ENCODE assay signal across 10 cellular contexts in the genomic region with DNA sequence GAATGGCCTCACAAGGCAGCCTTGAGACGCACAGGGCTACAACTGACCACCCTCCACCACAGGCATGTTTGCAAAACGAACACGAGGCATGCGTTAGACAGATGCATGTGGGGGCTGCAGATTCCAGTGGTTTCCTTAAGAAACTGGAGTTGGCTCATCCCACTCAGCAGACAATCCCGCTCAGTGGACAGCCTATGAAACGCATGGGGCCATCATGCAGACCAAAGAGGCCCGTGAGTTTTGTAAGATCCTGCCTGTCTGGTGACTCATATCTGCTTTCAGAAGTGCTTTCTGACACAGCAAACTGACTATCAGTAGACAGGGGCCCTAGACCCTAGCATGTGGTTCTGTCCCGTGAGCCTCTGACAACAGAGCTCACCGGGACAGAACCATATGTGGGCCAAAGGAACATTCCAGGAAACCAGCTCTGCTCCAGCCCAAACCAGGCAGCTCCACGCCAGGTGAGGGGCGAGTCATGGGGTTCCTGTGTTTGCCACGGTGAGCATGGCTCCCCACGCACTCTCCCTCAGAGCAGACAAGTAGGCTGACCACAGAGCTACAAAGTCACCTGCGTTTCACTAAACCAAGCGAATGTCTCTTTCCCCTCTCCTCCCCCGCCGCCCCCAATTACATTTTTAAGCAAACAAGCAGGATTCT.
DNase-seq lines count a peak whose midpoint lies in the region; ATAC-seq and TF ChIP-seq lines count a peak whose summit lies in the region.
"Had no signal": no experiment of that assay in that cellular context is flagged by ENCODE, and none has a peak within 500 bp of the region (broad histone marks: within the 10 kb centered on the region; RNA-seq: fewer than 3 reads in every experiment).

No MANE protein-coding gene starts in this region.

- TF ChIP-seq CTCF in IMR-90 (conservative IDR thresholded peaks at IDR 0.05; ENCODE audit: low read depth, low read length) (0 out of 2 replicates have a peak, but pooled peaks have one; percentile 7), astrocyte of the cerebellum (IDR thresholded peaks at IDR 0.05; ENCODE audit: low read depth, low read length, missing control alignments) (no peak), right lobe of liver (IDR thresholded peaks at IDR 0.05) (no peak)

- peaks cover 20% of the 10 kb centered on the region for H3K36me3 Mint-ChIP-seq in effector memory CD8-positive, alpha-beta T cell (ENCODE audit: insufficient read depth)

- BruUV-seq in IMR-90 (replicated peaks; lab: Mats Ljungman, UMichigan), result TSS peak; percentile 77

- no peak overlapping the region for H3K4me3 Mint-ChIP-seq in effector memory CD8-positive, alpha-beta T cell
- H3K4me3 Mint-ChIP-seq: activated naive CD4-positive, alpha-beta T cell treated with anti-CD3 and anti-CD28 coated beads, Interleukin-2, amount 50 U/mL, for 24 hours had no signal

- H3K14ac ChIP-seq in IMR-90 (replicated peaks; ENCODE audit: low read depth, low read length), result no peak overlapping the region; the same call in 1 of the 2 replicates

- H2AK5ac ChIP-seq in IMR-90 (ENCODE audit: low read depth, low read length), result no peak overlapping the region; the same call in 1 of the 2 replicates

- peak overlapping the region; percentile 34 for H2AFZ ChIP-seq in IMR-90 (replicated peaks; ENCODE audit: low read length, poor library complexity)

- peak overlapping the region; percentile 8; the same call in 1 of the 2 replicates for H3K4ac ChIP-seq in IMR-90 (ENCODE audit: low read depth, low read length)

- WGBS in IMR-90 (ENCODE audit: extremely low coverage in 2 of 2, insufficient read length in 1 of 2), 2 experiments, result 55% methylated on average over 7 of the region's 17 CpGs; no CpG with 5 or more reads in 1 of the 2 experiments
- 93% methylated on average over 3 of the region's 17 CpGs for WGBS in right lobe of liver (ENCODE audit: insufficient coverage, low coverage, low lambda C conversion rate, missing lambda C conversion rate)

- dilution Hi-C loops in IMR-90 (cut with HindIII; ENCODE audit: low sequenced_read_pairs, unreplicated experiment), result no loop called here

- H3K4me3 ChIP-seq in IMR-90 (ENCODE audit: insufficient read depth, low read depth, low read length) (no peak overlapping the region), astrocyte of the cerebellum (ENCODE audit: low read depth, low read length) (no peak overlapping the region), right lobe of liver (no peak overlapping the region)
- H3K4me3 ChIP-seq: spleen had no signal

- peak overlapping the region; percentile 7; the same call in 1 of the 2 replicates for H3K18ac ChIP-seq in IMR-90 (ENCODE audit: low read depth, low read length)

- no peak overlapping the region for H2BK20ac ChIP-seq in IMR-90 (ENCODE audit: low read depth, low read length)

- H3K27ac ChIP-seq in IMR-90 (ENCODE audit: insufficient read depth, low read length) (peak overlapping the region; percentile 47), right lobe of liver (no peak overlapping the region)

- no peak overlapping the region for H4K91ac ChIP-seq in IMR-90 (ENCODE audit: insufficient read depth, low read depth, low read length)

- no peak overlapping the region for H3K23ac ChIP-seq in IMR-90 (ENCODE audit: low read depth, low read length)

- H3K27ac Mint-ChIP-seq in effector memory CD8-positive, alpha-beta T cell, result no peak overlapping the region

- H2BK5ac ChIP-seq in IMR-90 (ENCODE audit: low read depth, low read length, poor library complexity, severe bottlenecking), result peak overlapping the region; percentile 31

- H3K79me1 ChIP-seq in IMR-90 (ENCODE audit: low read depth in 1 of 2, low read length in 2 of 2), result no peaks in the 10 kb centered on the region

- no peak overlapping the region for H3K56ac ChIP-seq in IMR-90 (ENCODE audit: extremely low read depth, insufficient read depth, low read length)

- no peak overlapping the region for H2BK120ac ChIP-seq in IMR-90 (ENCODE audit: low read depth, low read length)

- no peak overlapping the region for H4K8ac ChIP-seq in IMR-90 (ENCODE audit: low read depth in 2 of 2, low read length in 2 of 2)

- intact Hi-C loops in IMR-90 (cut with micrococcal nuclease), result loop anchor here (1.0 kb wide), 1 partner anchor 315 kb away; no protein-coding TSS in a partner anchor
- intact Hi-C loops in right lobe of liver (cut with DNase I), result no loop called here

- H3K9me3 ChIP-seq in IMR-90 (ENCODE audit: control insufficient read depth, insufficient read depth, low read length), result no peaks in the 10 kb centered on the region; the same call in 1 of the 2 replicates
- no peaks in the 10 kb centered on the region for H3K9me3 ChIP-seq in right lobe of liver
- H3K9me3 ChIP-seq: spleen had no signal

- no peak for TF ChIP-seq RAD21 in IMR-90 (IDR thresholded peaks at IDR 0.05; ENCODE audit: low read length)

- H3K4me2 ChIP-seq in IMR-90 (ENCODE audit: low read depth, low read length), result peak overlapping the region; percentile 10; the same call in 1 of the 2 replicates

- H4K20me1 ChIP-seq in IMR-90 (ENCODE audit: insufficient read depth, low read length), result no peaks in the 10 kb centered on the region; the same call in 1 of the 2 replicates

- H4K5ac ChIP-seq in IMR-90 (ENCODE audit: low read depth, low read length), result 0 out of 2 replicates have a peak overlapping the region, but pooled peaks have one; percentile 5

- no peaks in the 10 kb centered on the region for H3K27me3 Mint-ChIP-seq in effector memory CD8-positive, alpha-beta T cell
- H3K27me3 Mint-ChIP-seq: activated naive CD4-positive, alpha-beta T cell treated with anti-CD3 and anti-CD28 coated beads, Interleukin-2, amount 50 U/mL, for 24 hours had no signal

- H3K4me1 ChIP-seq in IMR-90 (ENCODE audit: control insufficient read depth, insufficient read depth, low read length) (peaks cover 9% of the 10 kb centered on the region), right lobe of liver (no peaks in the 10 kb centered on the region)

- CTCF ChIA-PET in IMR-90 (lab: Yijun Ruan, JAX), result interaction anchor here (1.0 to 1.7 kb wide), 2 partner anchors 314 kb away, joined by 4 to 5 read pairs; no protein-coding TSS in a partner anchor

- POLR2A ChIA-PET in IMR-90 (lab: Charles Lee; ENCODE audit: unreplicated experiment), result no interaction called here

- ATAC-seq in IMR-90 (ENCODE audit: low read depth) (peak; percentile 79), right lobe of liver (no peak), GM21717 (IDR thresholded peaks at IDR 0.05; ENCODE audit: unreplicated experiment) (no peak)
- ATAC-seq in effector memory CD8-positive, alpha-beta T cell (replicated peaks), result no peak

- in situ Hi-C loops in IMR-90 (cut with MboI; ENCODE audit: low sequenced_read_pairs), result no loop called here
- in situ Hi-C loops in astrocyte of the cerebellum (cut with HindIII; ENCODE audit: low sequenced_read_pairs), result no loop called here

- no peak overlapping the region for H2BK15ac ChIP-seq in IMR-90 (ENCODE audit: low read depth, low read length)

- H3K9me3 Mint-ChIP-seq in effector memory CD8-positive, alpha-beta T cell, result no peaks in the 10 kb centered on the region
- H3K9me3 Mint-ChIP-seq: activated naive CD4-positive, alpha-beta T cell treated with anti-CD3 and anti-CD28 coated beads, Interleukin-2, amount 50 U/mL, for 24 hours had no signal

- no peak for TF ChIP-seq POLR2A in IMR-90 (IDR thresholded peaks at IDR 0.05; ENCODE audit: low read depth, low read length)
- TF ChIP-seq POLR2A in right lobe of liver (IDR thresholded peaks at IDR 0.05), result no peak

- H3K36me3 ChIP-seq in IMR-90 (ENCODE audit: control insufficient read depth, insufficient read depth, low read length), result no peaks in the 10 kb centered on the region; the same call in 1 of the 2 replicates
- H3K36me3 ChIP-seq in right lobe of liver, result no peaks in the 10 kb centered on the region

- H2AK9ac ChIP-seq in IMR-90 (replicated peaks; ENCODE audit: low read depth, low read length, poor library complexity), result no peak overlapping the region

- no peaks in the 10 kb centered on the region for H3K27me3 ChIP-seq in IMR-90 (ENCODE audit: control insufficient read depth, insufficient read depth, low read length)
- no peaks in the 10 kb centered on the region for H3K27me3 ChIP-seq in right lobe of liver
- H3K27me3 ChIP-seq: spleen had no signal

- H3K9ac ChIP-seq in IMR-90 (ENCODE audit: low read depth, low read length), result no peak overlapping the region

- peaks cover 3 to 4% of the 10 kb centered on the region in 2 donors for H3K4me1 Mint-ChIP-seq in effector memory CD8-positive, alpha-beta T cell (ENCODE audit: low read depth in 2 of 2)
- H3K4me1 Mint-ChIP-seq: activated naive CD4-positive, alpha-beta T cell treated with anti-CD3 and anti-CD28 coated beads, Interleukin-2, amount 50 U/mL, for 24 hours had no signal

- H3K9me1 ChIP-seq in IMR-90 (ENCODE audit: insufficient read depth, low read length), result 0 out of 2 replicates have a peak, but pooled peaks cover 2% of the 10 kb centered on the region

- DNase-seq in GM03348 (ENCODE audit: low spot score) (peak; percentile 63), IMR-90 (peak; percentile 92), astrocyte of the cerebellum (ENCODE audit: low read depth) (peak; percentile 57), myocyte (ENCODE audit: low read depth) (peak; percentile 89), right lobe of liver (no peak), DMS153 (lab: John Stamatoyannopoulos, UW) (no peak)
- no peak for DNase-seq in effector memory CD8-positive, alpha-beta T cell
- DNase-seq: spleen had no signal

TF ChIP-seq in IMR-90, 13 proteins besides CTCF, POLR2A, EP300 and RAD21 (continues in another document):
- no peak for TF ChIP-seq RFX5 (IDR thresholded peaks at IDR 0.05; ENCODE audit: low read depth, low read length)
- no peak for TF ChIP-seq SMC3 (IDR thresholded peaks at IDR 0.05; ENCODE audit: low read depth, low read length)
- TF ChIP-seq, protein P1, sequence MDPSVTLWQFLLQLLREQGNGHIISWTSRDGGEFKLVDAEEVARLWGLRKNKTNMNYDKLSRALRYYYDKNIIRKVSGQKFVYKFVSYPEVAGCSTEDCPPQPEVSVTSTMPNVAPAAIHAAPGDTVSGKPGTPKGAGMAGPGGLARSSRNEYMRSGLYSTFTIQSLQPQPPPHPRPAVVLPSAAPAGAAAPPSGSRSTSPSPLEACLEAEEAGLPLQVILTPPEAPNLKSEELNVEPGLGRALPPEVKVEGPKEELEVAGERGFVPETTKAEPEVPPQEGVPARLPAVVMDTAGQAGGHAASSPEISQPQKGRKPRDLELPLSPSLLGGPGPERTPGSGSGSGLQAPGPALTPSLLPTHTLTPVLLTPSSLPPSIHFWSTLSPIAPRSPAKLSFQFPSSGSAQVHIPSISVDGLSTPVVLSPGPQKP (IDR thresholded peaks at IDR 0.05; ENCODE audit: borderline replicate concordance, low read depth, low read length), result no peak
- TF ChIP-seq MAZ (IDR thresholded peaks at IDR 0.05; ENCODE audit: borderline replicate concordance, low read depth, low read length), result peak; percentile 27; the same call in 1 of the 2 replicates
- peak; percentile 70; the same call in 1 of the 2 replicates for TF ChIP-seq MXI1 (IDR thresholded peaks at IDR 0.05; ENCODE audit: borderline replicate concordance, low read depth, low read length)
- no peak for TF ChIP-seq RCOR1 (IDR thresholded peaks at IDR 0.05; ENCODE audit: insufficient replicate concordance, low read length)
- TF ChIP-seq CHD1 (IDR thresholded peaks at IDR 0.05; ENCODE audit: low read depth, low read length), result no peak
- peak; percentile 68 for TF ChIP-seq CEBPB (IDR thresholded peaks at IDR 0.05; ENCODE audit: low read depth, low read length)

Comparison
In these comparisons a context has a peak if more than half of its experiments do, and no peak if none do; other contexts are left out.
1. DNase-seq: peak in GM03348 (single experiment), IMR-90 (single experiment), astrocyte of the cerebellum (single experiment) and myocyte (single experiment); none in right lobe of liver (0 of 3), DMS153 (single experiment) and effector memory CD8-positive, alpha-beta T cell (0 of 3).